Comparison of ENCODE assay signal across 22 cellular contexts in genomic region chr1:4614371-4615137, GRCh38. TPM values are rescaled to one million over a fixed set of nuclear protein-coding genes. Genes with fewer than 3 reads are reported as not detected.
"Had no signal": no experiment of that assay in that cellular context is flagged by ENCODE, and none has a peak within 500 bp of the region (broad histone marks: within the 10 kb centered on the region; RNA-seq: fewer than 3 reads in every experiment).

No MANE protein-coding gene starts in this region.

- H3K27me3 ChIP-seq: heart left ventricle, tibial nerve, upper lobe of right lung had no signal

- H3K27ac ChIP-seq: dorsolateral prefrontal cortex, heart left ventricle, spleen, tibial nerve, upper lobe of right lung had no signal

- FAIRE-seq: frontal cortex, islet of Langerhans had no signal

- H3K9me3 ChIP-seq: upper lobe of right lung had no signal

- ATAC-seq: heart left ventricle; mucosa of descending colon; naive thymus-derived CD8-positive, alpha-beta T cell; sciatic nerve; stimulated activated memory B cell treated with anti-CD40 and anti-IgM and Interleukin-4, amounts not matched to agents 10 μg/mL and 1 μg/mL and 100 μg/mL, for 72 hours; upper lobe of right lung had no signal

- H3K4me1 ChIP-seq: heart left ventricle, spleen, tibial nerve, upper lobe of right lung had no signal

- H3K4me3 ChIP-seq: dorsolateral prefrontal cortex, heart left ventricle, mucosa of descending colon, spleen, tibial nerve, upper lobe of right lung had no signal

- H3K36me3 ChIP-seq: heart left ventricle, spleen, tibial nerve, upper lobe of right lung had no signal

- DNase-seq: cortex of kidney; dorsolateral prefrontal cortex; effector CD8-positive, alpha-beta T cell; heart left ventricle; hippocampal formation; kidney glomerular epithelial cell; occipital lobe; spleen; stimulated activated CD4-positive, alpha-beta T cell treated with anti-CD3 and anti-CD28 coated beads, Interleukin-15, amount 100 ng/mL, for 24 hours; stimulated activated CD4-positive, alpha-beta T cell treated with anti-CD3 and anti-CD28 coated beads, Interleukin-1b, Interleukin-23, amount 100 ng/mL, for 48 hours; stimulated activated CD4-positive, alpha-beta T cell treated with anti-CD3 and anti-CD28 coated beads, Interleukin-4, amount 100 ng/mL, for 24 hours; upper lobe of right lung had no signal

RNA-seq across cellular contexts. Expression of gene AJAP1, which starts 39.9 kb away (rescaled TPM):
- total RNA-seq: fibroblast of lung, lung microvascular endothelial cell, pulmonary artery endothelial cell had no signal
